In genomic region chr6:12007915-12008286, GRCh38 we compare ENCODE assay signal across 8 cellular contexts. TPM values are rescaled to one million over a fixed set of nuclear protein-coding genes. Genes with fewer than 3 reads are reported as not detected.
DNase-seq lines count a peak whose midpoint lies in the region; ATAC-seq and TF ChIP-seq lines count a peak whose summit lies in the region.

No MANE protein-coding gene starts in this region.

- no peak for DNase-seq in activated CD4-positive, alpha-beta T cell treated with anti-CD3 and anti-CD28 coated beads, Interleukin-2, amount 10 ng/mL, durations not matched to agents 7 days and 5 days
- DNase-seq in activated CD4-positive, alpha-beta T cell treated with anti-CD3 and anti-CD28 coated beads, Interleukin-2, amount 50 U/mL, for 1 hour, result no peak
- DNase-seq in activated naive CD8-positive, alpha-beta T cell treated with anti-CD3 and anti-CD28 coated beads, Interleukin-2, amount 10 ng/mL, durations not matched to agents 7 days and 5 days, result no peak
- DNase-seq in kidney epithelial cell (ENCODE audit: low read depth), result no peak
- DNase-seq in thoracic aorta (ENCODE audit: low spot score), result no peak
- no peak for DNase-seq in EL
- no peak for DNase-seq in NCI-H82 treated with DMSO at 0.1 percent for 48 hours (lab: John Stamatoyannopoulos, UW; ENCODE audit: unreplicated experiment)

- no peaks in the 10 kb centered on the region for H3K36me3 Mint-ChIP-seq in activated CD4-positive, alpha-beta T cell treated with anti-CD3 and anti-CD28 coated beads, Interleukin-2, amount 10 ng/mL, durations not matched to agents 7 days and 5 days (ENCODE audit: low read depth)
- H3K36me3 Mint-ChIP-seq in activated naive CD8-positive, alpha-beta T cell treated with anti-CD3 and anti-CD28 coated beads, Interleukin-2, amount 10 ng/mL, durations not matched to agents 7 days and 5 days, result peaks cover 2% of the 10 kb centered on the region

- no peaks in the 10 kb centered on the region for H3K27me3 ChIP-seq in kidney epithelial cell (ENCODE audit: control insufficient read depth, insufficient read depth, low read length)
- H3K27me3 ChIP-seq in thoracic aorta (replicated peaks; ENCODE audit: insufficient read depth), result no peaks in the 10 kb centered on the region

- POLR2A ChIA-PET in activated CD4-positive, alpha-beta T cell treated with anti-CD3 and anti-CD28 coated beads, Interleukin-2, amount 10 ng/mL, durations not matched to agents 7 days and 5 days (lab: Charles Lee), result interaction anchor here (0.7 kb wide), 1 partner anchor 9 kb away, joined by 7 read pairs; no protein-coding TSS in a partner anchor
- POLR2A ChIA-PET in activated naive CD8-positive, alpha-beta T cell treated with anti-CD3 and anti-CD28 coated beads, Interleukin-2, amount 10 ng/mL, durations not matched to agents 7 days and 5 days (lab: Charles Lee), result no interaction called here

- H3K9me3 Mint-ChIP-seq in activated CD4-positive, alpha-beta T cell treated with anti-CD3 and anti-CD28 coated beads, Interleukin-2, amount 10 ng/mL, durations not matched to agents 7 days and 5 days, result no peaks in the 10 kb centered on the region
- H3K9me3 Mint-ChIP-seq in activated naive CD8-positive, alpha-beta T cell treated with anti-CD3 and anti-CD28 coated beads, Interleukin-2, amount 10 ng/mL, durations not matched to agents 7 days and 5 days, result no peaks in the 10 kb centered on the region

- no peaks in the 10 kb centered on the region for H3K9me3 ChIP-seq in thoracic aorta

- H3K4me1 ChIP-seq in thoracic aorta (ENCODE audit: control insufficient read depth in 1 of 2, low read depth in 2 of 2), result peaks cover 5 to 19% of the 10 kb centered on the region in 2 donors

- TF ChIP-seq CTCF in kidney epithelial cell (IDR thresholded peaks at IDR 0.05; ENCODE audit: insufficient read depth, low read length, poor library complexity, severe bottlenecking) (no peak), thoracic aorta (IDR thresholded peaks at IDR 0.05) (no peak)

- H3K4me3 ChIP-seq in kidney epithelial cell (ENCODE audit: low read depth, low read length) (peak overlapping the region; percentile 52), thoracic aorta (peak overlapping the region; percentile 80)

- CTCF ChIA-PET in activated CD4-positive, alpha-beta T cell treated with anti-CD3 and anti-CD28 coated beads, Interleukin-2, amount 10 ng/mL, durations not matched to agents 7 days and 5 days (lab: Charles Lee), result no interaction called here

- no peak for ATAC-seq in activated naive CD8-positive, alpha-beta T cell treated with anti-CD3 and anti-CD28 coated beads, Interleukin-2, amount 10 ng/mL, durations not matched to agents 7 days and 5 days (ENCODE audit: low read depth)
- no peak for ATAC-seq in thoracic aorta (ENCODE audit: insufficient number of reproducible peaks, low FRiP score, low read depth)
- ATAC-seq in HG03095 (IDR thresholded peaks at IDR 0.05; ENCODE audit: unreplicated experiment), result no peak

- H3K27ac ChIP-seq in thoracic aorta, result peak overlapping the region; percentile 94 to 97

- peak overlapping the region; percentile 92 for H3K4me3 Mint-ChIP-seq in activated CD4-positive, alpha-beta T cell treated with anti-CD3 and anti-CD28 coated beads, Interleukin-2, amount 10 ng/mL, durations not matched to agents 7 days and 5 days
- peak overlapping the region; percentile 98 for H3K4me3 Mint-ChIP-seq in activated naive CD8-positive, alpha-beta T cell treated with anti-CD3 and anti-CD28 coated beads, Interleukin-2, amount 10 ng/mL, durations not matched to agents 7 days and 5 days

- peaks cover 29% of the 10 kb centered on the region for H3K4me1 Mint-ChIP-seq in activated CD4-positive, alpha-beta T cell treated with anti-CD3 and anti-CD28 coated beads, Interleukin-2, amount 10 ng/mL, durations not matched to agents 7 days and 5 days
- H3K4me1 Mint-ChIP-seq in activated naive CD8-positive, alpha-beta T cell treated with anti-CD3 and anti-CD28 coated beads, Interleukin-2, amount 10 ng/mL, durations not matched to agents 7 days and 5 days, result peaks cover 14% of the 10 kb centered on the region

- H3K36me3 ChIP-seq in kidney epithelial cell (ENCODE audit: control insufficient read depth, insufficient read depth, low read length) (no peaks in the 10 kb centered on the region), thoracic aorta (no peaks in the 10 kb centered on the region)

- H3K27ac Mint-ChIP-seq in activated CD4-positive, alpha-beta T cell treated with anti-CD3 and anti-CD28 coated beads, Interleukin-2, amount 10 ng/mL, durations not matched to agents 7 days and 5 days, result peak overlapping the region; percentile 99
- peak overlapping the region; percentile 99 for H3K27ac Mint-ChIP-seq in activated naive CD8-positive, alpha-beta T cell treated with anti-CD3 and anti-CD28 coated beads, Interleukin-2, amount 10 ng/mL, durations not matched to agents 7 days and 5 days

- no peaks in the 10 kb centered on the region for H3K27me3 Mint-ChIP-seq in activated CD4-positive, alpha-beta T cell treated with anti-CD3 and anti-CD28 coated beads, Interleukin-2, amount 10 ng/mL, durations not matched to agents 7 days and 5 days
- H3K27me3 Mint-ChIP-seq in activated naive CD8-positive, alpha-beta T cell treated with anti-CD3 and anti-CD28 coated beads, Interleukin-2, amount 10 ng/mL, durations not matched to agents 7 days and 5 days, result no peaks in the 10 kb centered on the region

RNA-seq across cellular contexts. Expression of gene HIVEP1, which starts 4.2 kb away (rescaled TPM):
- 10 to 100 TPM; 24.2 to 33.0 TPM for total RNA-seq in activated CD4-positive, alpha-beta T cell treated with anti-CD3 and anti-CD28 coated beads, Interleukin-2, amount 10 ng/mL, durations not matched to agents 7 days and 5 days
- total RNA-seq in activated naive CD8-positive, alpha-beta T cell treated with anti-CD3 and anti-CD28 coated beads, Interleukin-2, amount 10 ng/mL, durations not matched to agents 7 days and 5 days, result 10 to 100 TPM; 29.1 to 30.1 TPM
- total RNA-seq in kidney epithelial cell (35.5 and 45.4 TPM in 2 replicates), thoracic aorta (10 to 100 TPM; 22.3 to 34.4 TPM)
